1 cellular context compared by ENCODE assay signal in genomic region chr2:67221266-67221665, GRCh38.
TF ChIP-seq lines count a peak whose summit lies in the region.

No MANE protein-coding gene starts in this region.

TF ChIP-seq in IMR-90, 13 proteins besides CTCF, POLR2A, EP300 and RAD21 (continued from another document):
- no peak for TF ChIP-seq USF2 (IDR thresholded peaks at IDR 0.05; ENCODE audit: low read depth, low read length)
- no peak for TF ChIP-seq BHLHE40 (IDR thresholded peaks at IDR 0.05; ENCODE audit: low read depth, low read length)
